In the genomic region with DNA sequence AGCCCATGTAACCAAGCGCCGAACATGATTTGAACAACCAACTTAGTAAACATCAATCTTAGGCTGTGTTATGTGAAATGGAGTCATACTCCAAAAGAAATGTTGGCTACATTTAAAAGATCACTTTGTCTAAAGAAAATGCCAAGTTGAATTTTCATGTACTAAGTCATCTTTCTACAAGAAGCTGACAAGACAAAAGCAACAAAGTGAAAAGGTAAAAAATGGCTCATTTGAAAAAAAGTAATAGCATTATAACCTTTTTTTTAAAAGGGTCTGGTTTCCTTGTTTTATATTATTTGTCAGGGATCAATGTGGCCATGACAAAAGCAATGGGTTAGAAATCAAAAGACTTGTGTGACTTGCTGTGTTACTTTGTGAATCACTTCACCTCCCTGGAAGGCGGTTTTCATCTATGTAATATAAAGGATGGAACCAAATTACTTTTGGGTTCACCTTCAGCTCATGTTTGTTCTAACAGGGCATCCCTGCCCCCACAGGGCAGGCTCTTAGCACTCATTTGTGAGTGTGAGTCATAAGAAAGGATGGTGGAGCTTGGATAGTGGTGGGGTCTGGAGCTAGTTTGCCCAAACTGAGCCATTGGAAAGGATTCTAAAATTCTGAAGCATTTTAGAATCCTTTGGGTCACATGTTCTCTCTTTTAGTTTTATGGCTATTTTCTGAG, we compare ENCODE assay signal across 9 cellular contexts.
DNase-seq lines count a peak whose midpoint lies in the region; ATAC-seq and TF ChIP-seq lines count a peak whose summit lies in the region.
"Had no signal": no experiment of that assay in that cellular context is flagged by ENCODE, and none has a peak within 500 bp of the region (broad histone marks: within the 10 kb centered on the region; RNA-seq: fewer than 3 reads in every experiment).

No MANE protein-coding gene starts in this region.

- no peaks in the 10 kb centered on the region for H3K4me1 ChIP-seq in CD4-positive, alpha-beta memory T cell (ENCODE audit: insufficient read depth, low read length)

- H3K27ac ChIP-seq in CD4-positive, alpha-beta memory T cell (ENCODE audit: low read depth, low read length): no peak overlapping the region

- peak; percentile 73 for ATAC-seq in omental fat pad (ENCODE audit: low FRiP score)
- ATAC-seq in GM21447 (IDR thresholded peaks at IDR 0.05; ENCODE audit: unreplicated experiment): no peak
- no peak for ATAC-seq in HG02885 (IDR thresholded peaks at IDR 0.05; ENCODE audit: poor library complexity, unreplicated experiment)

- intact Hi-C loops in CD4-positive, alpha-beta memory T cell (cut with micrococcal nuclease): loop anchor here (1.0 to 10.0 kb wide), 6 partner anchors 44 to 370 kb away; a partner anchor contains a TSS

- H3K36me3 ChIP-seq in CD4-positive, alpha-beta memory T cell (ENCODE audit: insufficient read depth, low read length): peaks cover 1% of the 10 kb centered on the region

- peak overlapping the region in 4 of 7 donors; percentile 42 to 81 (median 60) for H3K27ac Mint-ChIP-seq in CD4-positive, alpha-beta memory T cell
- H3K27ac Mint-ChIP-seq: dendritic cell treated with granulocyte-macrophage colony-stimulating factor and Interleukin-4, amounts not matched to agents 40 ng/mL and 50 ng/mL, for 4 days had no signal

- H3K4me1 Mint-ChIP-seq in CD4-positive, alpha-beta memory T cell: peaks cover 18 to 37% (median 33%) of the 10 kb centered on the region in 4 donors

- no peak overlapping the region for H3K4me3 Mint-ChIP-seq in CD4-positive, alpha-beta memory T cell
- H3K4me3 Mint-ChIP-seq: dendritic cell treated with granulocyte-macrophage colony-stimulating factor and Interleukin-4, amounts not matched to agents 40 ng/mL and 50 ng/mL, for 4 days had no signal

- no peaks in the 10 kb centered on the region for H3K27me3 ChIP-seq in CD4-positive, alpha-beta memory T cell (ENCODE audit: insufficient read depth, low read length)

- H3K9me3 ChIP-seq in CD4-positive, alpha-beta memory T cell (ENCODE audit: control insufficient read depth in 1 of 2, low read length in 2 of 2): no peaks in the 10 kb centered on the region

- peaks cover 12 to 20% of the 10 kb centered on the region in 2 donors for H3K36me3 Mint-ChIP-seq in CD4-positive, alpha-beta memory T cell

- no peaks in the 10 kb centered on the region for H3K27me3 Mint-ChIP-seq in CD4-positive, alpha-beta memory T cell
- H3K27me3 Mint-ChIP-seq: dendritic cell treated with granulocyte-macrophage colony-stimulating factor and Interleukin-4, amounts not matched to agents 40 ng/mL and 50 ng/mL, for 4 days had no signal

- no peak for DNase-seq in CD4-positive, alpha-beta memory T cell
- DNase-seq in NCI-H226: peak; percentile 66
- DNase-seq in choroid plexus epithelial cell (ENCODE audit: low read depth): peak; percentile 74
- no peak for DNase-seq in omental fat pad (ENCODE audit: low spot score)
- DNase-seq in anterior cingulate cortex (lab: John Stamatoyannopoulos, UW): no peak
- no peak for DNase-seq in GM10266 (ENCODE audit: extremely low spot score)

- CTCF ChIA-PET in CD4-positive, alpha-beta memory T cell (lab: Charles Lee; ENCODE audit: partially characterized antibody): interaction anchor here (0.6 to 9.5 kb wide), 46 partner anchors 9 to 408 kb away, joined by 3 to 258 read pairs (median 4); a partner anchor contains a TSS

- no peak overlapping the region for H3K4me3 ChIP-seq in CD4-positive, alpha-beta memory T cell (ENCODE audit: low read length in 2 of 2)
- no peak overlapping the region for H3K4me3 ChIP-seq in choroid plexus epithelial cell (ENCODE audit: low read depth, low read length)

- H3K9me3 Mint-ChIP-seq in CD4-positive, alpha-beta memory T cell: no peaks in the 10 kb centered on the region
- H3K9me3 Mint-ChIP-seq: dendritic cell treated with granulocyte-macrophage colony-stimulating factor and Interleukin-4, amounts not matched to agents 40 ng/mL and 50 ng/mL, for 4 days had no signal

- no peak for TF ChIP-seq CTCF in choroid plexus epithelial cell (conservative IDR thresholded peaks at IDR 0.05; ENCODE audit: low read depth, low read length)
- no peak for TF ChIP-seq CTCF in omental fat pad (IDR thresholded peaks at IDR 0.05)
- no peak for TF ChIP-seq CTCF in GM10266 (IDR thresholded peaks at IDR 0.05; ENCODE audit: control insufficient read depth, insufficient read depth, low read depth, missing control alignments)

- POLR2A ChIA-PET in CD4-positive, alpha-beta memory T cell (lab: Charles Lee; ENCODE audit: partially characterized antibody): interaction anchor here (0.6 to 6.1 kb wide), 9 partner anchors 15 to 338 kb away, joined by 4 to 66 read pairs (median 4); a partner anchor contains a TSS

Comparison
In these comparisons a context has a peak if more than half of its experiments do, and no peak if none do; other contexts are left out.
1. DNase-seq: peak in NCI-H226 (single experiment) and choroid plexus epithelial cell (single experiment); none in CD4-positive, alpha-beta memory T cell (0 of 5), omental fat pad (single experiment), anterior cingulate cortex (0 of 58) and GM10266 (single experiment).